ENCODE assay signal across 21 cellular contexts in genomic region chr16:19841184-19841583, GRCh38. TPM values are rescaled to one million over a fixed set of nuclear protein-coding genes. Genes with fewer than 3 reads are reported as not detected.
A peak's percentile ranks its signal among the peaks of the same experiment; 100 is the strongest.
DNase-seq lines count a peak whose midpoint lies in the region; ATAC-seq and TF ChIP-seq lines count a peak whose summit lies in the region.
"Had no signal": no experiment of that assay in that cellular context is flagged by ENCODE, and none has a peak within 500 bp of the region (broad histone marks: within the 10 kb centered on the region; RNA-seq: fewer than 3 reads in every experiment).

No MANE protein-coding gene starts in this region.

- peaks cover 16% of the 10 kb centered on the region for H3K4me1 Mint-ChIP-seq in type B pancreatic cell (ENCODE audit: unreplicated experiment)

- peaks cover 0 to 23% of the 10 kb centered on the region in 2 donors for H3K4me1 ChIP-seq in right atrium auricular region
- H3K4me1 ChIP-seq in PC-9 (replicated peaks; ENCODE audit: insufficient read depth) = no peaks in the 10 kb centered on the region

- no peak overlapping the region for H3K4me3 ChIP-seq in right atrium auricular region
- H3K4me3 ChIP-seq in PC-9 = no peak overlapping the region
- H3K4me3 ChIP-seq: BLaER1, GM12878, GM23338, HAP-1 had no signal

- H3K27ac Mint-ChIP-seq in type B pancreatic cell = no peak overlapping the region
- H3K27ac Mint-ChIP-seq: CD4-positive, alpha-beta T cell; GM23338 had no signal

- H3K9me3 ChIP-seq in right atrium auricular region (no peaks in the 10 kb centered on the region), PC-9 (ENCODE audit: insufficient read depth, low read depth) (no peaks in the 10 kb centered on the region)
- H3K9me3 ChIP-seq: BLaER1, HAP-1 had no signal

- no peaks in the 10 kb centered on the region for H3K27me3 ChIP-seq in right atrium auricular region
- H3K27me3 ChIP-seq in PC-9 (ENCODE audit: insufficient read depth, low read depth) = no peaks in the 10 kb centered on the region
- H3K27me3 ChIP-seq: BLaER1 had no signal

- no peak for TF ChIP-seq CTCF in right atrium auricular region (IDR thresholded peaks at IDR 0.05)
- TF ChIP-seq CTCF in PC-9 (conservative IDR thresholded peaks at IDR 0.05) = no peak
- no peak for TF ChIP-seq CTCF in type B pancreatic cell (conservative IDR thresholded peaks at IDR 0.05)

- no peak overlapping the region for H2AFZ ChIP-seq in PC-9
- H2AFZ ChIP-seq: GM23338 had no signal

- POLR2A ChIA-PET in PC-9 (lab: Charles Lee; ENCODE audit: unreplicated experiment) = no interaction called here

- H3K4me3 Mint-ChIP-seq in type B pancreatic cell = no peak overlapping the region
- H3K4me3 Mint-ChIP-seq: CD4-positive, alpha-beta T cell; GM23338 had no signal

- CTCF ChIA-PET in PC-9 (lab: Charles Lee) = interaction anchor here (0.6 kb wide), 1 partner anchor 122 kb away, joined by 9 read pairs; no protein-coding TSS in a partner anchor

- peak; percentile 44 for DNase-seq in DMS 273 (lab: John Stamatoyannopoulos, UW; ENCODE audit: unreplicated experiment)
- DNase-seq in DMS 273 treated with DMSO at 0.1 percent for 48 hours (lab: John Stamatoyannopoulos, UW) = no peak
- no peak for DNase-seq in Right ventricle myocardium superior
- no peak for DNase-seq in right atrium auricular region (ENCODE audit: low spot score)
- DNase-seq in putamen (ENCODE audit: low spot score) = peak; percentile 79
- no peak for DNase-seq in PC-9
- DNase-seq in type B pancreatic cell (ENCODE audit: extremely low spot score, unreplicated experiment) = no peak
- DNase-seq: ACHN; CD4-positive, alpha-beta T cell; COR-L47; DND-41; IMR-90; NCI-H748 treated with DMSO at 0.1 percent for 48 hours; SW 1271 had no signal

- peak; percentile 78 for ATAC-seq in Right ventricle myocardium superior (ENCODE audit: poor library complexity)
- no peak for ATAC-seq in GM18511 (IDR thresholded peaks at IDR 0.05; ENCODE audit: unreplicated experiment)
- ATAC-seq: GM12878, GM23338 had no signal

- intact Hi-C loops in Right ventricle myocardium superior (cut with DNase I) = no loop called here
- intact Hi-C loops in PC-9 (cut with micrococcal nuclease; ENCODE audit: unreplicated experiment) = no loop called here

- no peaks in the 10 kb centered on the region for H3K79me2 ChIP-seq in PC-9 (ENCODE audit: low read depth)

- no peak overlapping the region for H3K4me2 ChIP-seq in PC-9
- H3K4me2 ChIP-seq: BLaER1, GM23338 had no signal

- no peaks in the 10 kb centered on the region for H4K20me1 ChIP-seq in PC-9 (ENCODE audit: insufficient read depth)
- H4K20me1 ChIP-seq: BLaER1 had no signal

- H3F3A ChIP-seq in PC-9 (ENCODE audit: insufficient read depth, low read depth) = 0 out of 2 replicates have a peak, but pooled peaks cover 4% of the 10 kb centered on the region

- no peaks in the 10 kb centered on the region for H3K9me3 Mint-ChIP-seq in type B pancreatic cell
- H3K9me3 Mint-ChIP-seq: CD4-positive, alpha-beta T cell; GM23338 had no signal

- no TSS peak for BruUV-seq in PC-9 (replicated peaks; lab: Mats Ljungman, UMichigan)

- no peaks in the 10 kb centered on the region for H3K27me3 Mint-ChIP-seq in type B pancreatic cell
- H3K27me3 Mint-ChIP-seq: CD4-positive, alpha-beta T cell had no signal

- peaks cover 4% of the 10 kb centered on the region for H3K36me3 Mint-ChIP-seq in type B pancreatic cell

- H3K36me3 ChIP-seq in right atrium auricular region (no peaks in the 10 kb centered on the region), PC-9 (ENCODE audit: low read depth) (no peaks in the 10 kb centered on the region)
- H3K36me3 ChIP-seq: BLaER1, HAP-1 had no signal

- peak overlapping the region; percentile 73 to 90 for H3K27ac ChIP-seq in right atrium auricular region
- no peak overlapping the region for H3K27ac ChIP-seq in PC-9
- H3K27ac ChIP-seq: 22Rv1, BLaER1 had no signal

- no peaks in the 10 kb centered on the region for H3K9me2 ChIP-seq in PC-9 (ENCODE audit: insufficient read depth)

RNA-seq across cellular contexts. Expression of gene GPRC5B, which starts 43.5 kb away (rescaled TPM):
- total RNA-seq in Right ventricle myocardium superior = 83.7 TPM
- total RNA-seq in right atrium auricular region = 10 to 100 TPM; 39.4 to 40.0 TPM
- total RNA-seq in PC-9 (2021) = 62.0 and 70.2 TPM in 2 replicates
- 25.8 and 53.8 TPM in 2 replicates for total RNA-seq in type B pancreatic cell (ENCODE audit: low replicate concordance)
- total RNA-seq: OCI-LY7 had no signal

Comparison
In these comparisons a context has a peak if more than half of its experiments do, and no peak if none do; other contexts are left out.
1. DNase-seq: peak in DMS 273 (single experiment) and putamen (single experiment); none in DMS 273 treated with DMSO at 0.1 percent for 48 hours (single experiment), Right ventricle myocardium superior (single experiment), right atrium auricular region (single experiment), PC-9 (0 of 2) and type B pancreatic cell (single experiment).